1 cellular context compared by ENCODE assay signal in genomic region chr13:33260168-33261098, GRCh38.
TF ChIP-seq lines count a peak whose summit lies in the region.

No MANE protein-coding gene starts in this region.

TF ChIP-seq in H1, 55 proteins besides CTCF, POLR2A, EP300 and RAD21 (continued from another document):
- TF ChIP-seq NANOG (IDR thresholded peaks at IDR 0.05; ENCODE audit: insufficient read depth, low read depth, low read length, poor library complexity, severe bottlenecking) (no peak), EGR1 (IDR thresholded peaks at IDR 0.05; ENCODE audit: borderline replicate concordance, low read depth, low read length) (no peak), USF2 (IDR thresholded peaks at IDR 0.05; ENCODE audit: low read length) (no peak), RFX5 (IDR thresholded peaks at IDR 0.05; ENCODE audit: borderline replicate concordance, low read depth, low read length) (no peak), RBBP5 (IDR thresholded peaks at IDR 0.05; ENCODE audit: borderline replicate concordance, low read depth, low read length) (no peak), JUND (IDR thresholded peaks at IDR 0.05; ENCODE audit: low read length) (no peak), TAF7 (optimal IDR thresholded peaks at IDR 0.05; ENCODE audit: borderline replicate concordance, low read depth, low read length) (no peak)
